In genomic region chr3:88031543-88032148, GRCh38 we compare ENCODE assay signal across 8 cellular contexts. TPM values are rescaled to one million over a fixed set of nuclear protein-coding genes. Genes with fewer than 3 reads are reported as not detected.
DNase-seq lines count a peak whose midpoint lies in the region; ATAC-seq lines count a peak whose summit lies in the region.

No MANE protein-coding gene starts in this region.

- peak overlapping the region; percentile 68 for H3K4me3 Mint-ChIP-seq in activated CD4-positive, alpha-beta T cell treated with anti-CD3 and anti-CD28 coated beads for 36 hours
- peak overlapping the region; percentile 76 for H3K4me3 Mint-ChIP-seq in activated CD4-positive, alpha-beta memory T cell treated with anti-CD3 and anti-CD28 coated beads for 36 hours

- H3K9me3 Mint-ChIP-seq in activated CD4-positive, alpha-beta T cell treated with anti-CD3 and anti-CD28 coated beads for 36 hours (ENCODE audit: low read depth) = no peaks in the 10 kb centered on the region
- no peaks in the 10 kb centered on the region for H3K9me3 Mint-ChIP-seq in activated CD4-positive, alpha-beta memory T cell treated with anti-CD3 and anti-CD28 coated beads for 36 hours

- DNase-seq in activated CD4-positive, alpha-beta T cell treated with anti-CD3 and anti-CD28 coated beads for 36 hours = peak; percentile 29
- no peak for DNase-seq in activated CD4-positive, alpha-beta T cell treated with anti-CD3 and anti-CD28 coated beads for 48 hours
- DNase-seq in Jurkat, Clone E6-1 (ENCODE audit: low read depth, low spot score) = peak; percentile 58
- DNase-seq in activated CD4-positive, alpha-beta memory T cell treated with anti-CD3 and anti-CD28 coated beads for 36 hours = peak; percentile 22
- DNase-seq in germinal center (ENCODE audit: low spot score) (peak; percentile 42), sciatic nerve (ENCODE audit: low spot score) (no peak), OCI-M2 (lab: John Stamatoyannopoulos, UW; ENCODE audit: unreplicated experiment) (no peak)

- peaks cover 32% of the 10 kb centered on the region for H3K4me1 Mint-ChIP-seq in activated CD4-positive, alpha-beta T cell treated with anti-CD3 and anti-CD28 coated beads for 36 hours
- peaks cover 23% of the 10 kb centered on the region for H3K4me1 Mint-ChIP-seq in activated CD4-positive, alpha-beta memory T cell treated with anti-CD3 and anti-CD28 coated beads for 36 hours (ENCODE audit: low read depth)

- peak; percentile 88 for ATAC-seq in activated CD4-positive, alpha-beta T cell treated with anti-CD3 and anti-CD28 coated beads for 36 hours
- ATAC-seq in GM21717 (IDR thresholded peaks at IDR 0.05; ENCODE audit: unreplicated experiment) = peak; percentile 91
- peak; percentile 73 for ATAC-seq in sciatic nerve

- POLR2A ChIA-PET in activated CD4-positive, alpha-beta T cell treated with anti-CD3 and anti-CD28 coated beads for 36 hours (lab: Charles Lee) = interaction anchor here (0.9 kb wide), 1 partner anchor 29 kb away, joined by 3 read pairs; no protein-coding TSS in a partner anchor
- POLR2A ChIA-PET in activated CD4-positive, alpha-beta memory T cell treated with anti-CD3 and anti-CD28 coated beads for 36 hours (lab: Charles Lee) = interaction anchor here (0.7 to 1.2 kb wide), 3 partner anchors 27 to 118 kb away, joined by 3 to 8 read pairs (median 3); partner anchors contain the start of genes C3orf38, CGGBP1 and ZNF654

- peak overlapping the region; percentile 80 for H3K27ac Mint-ChIP-seq in activated CD4-positive, alpha-beta T cell treated with anti-CD3 and anti-CD28 coated beads for 36 hours
- H3K27ac Mint-ChIP-seq in activated CD4-positive, alpha-beta memory T cell treated with anti-CD3 and anti-CD28 coated beads for 36 hours = peak overlapping the region; percentile 84

- CTCF ChIA-PET in activated CD4-positive, alpha-beta T cell treated with anti-CD3 and anti-CD28 coated beads for 36 hours (lab: Charles Lee) = interaction anchor here (1.0 to 2.0 kb wide), 6 partner anchors 18 to 81 kb away, joined by 3 to 6 read pairs (median 3); partner anchors contain the start of gene CGGBP1
- CTCF ChIA-PET in activated CD4-positive, alpha-beta memory T cell treated with anti-CD3 and anti-CD28 coated beads for 36 hours (lab: Charles Lee) = interaction anchor here (0.9 to 2.2 kb wide), 2 partner anchors 31 to 82 kb away, joined by 3 to 13 read pairs; no protein-coding TSS in a partner anchor

- no peaks in the 10 kb centered on the region for H3K36me3 Mint-ChIP-seq in activated CD4-positive, alpha-beta T cell treated with anti-CD3 and anti-CD28 coated beads for 36 hours (ENCODE audit: low read depth)
- H3K36me3 Mint-ChIP-seq in activated CD4-positive, alpha-beta memory T cell treated with anti-CD3 and anti-CD28 coated beads for 36 hours = no peaks in the 10 kb centered on the region

- intact Hi-C loops in activated CD4-positive, alpha-beta T cell treated with anti-CD3 and anti-CD28 coated beads for 36 hours (cut with DNase I, micrococcal nuclease) = loop anchor here (1.0 to 5.0 kb wide), 2 partner anchors 28 to 81 kb away; partner anchors contain the start of genes CGGBP1 (in 1 of the 2) and ZNF654 (in 1 of the 2)
- intact Hi-C loops in activated CD4-positive, alpha-beta memory T cell treated with anti-CD3 and anti-CD28 coated beads for 36 hours (cut with micrococcal nuclease) = loop anchor here (1.0 kb wide), 1 partner anchor 28 kb away; the partner anchor contains the start of genes CGGBP1 and ZNF654
- intact Hi-C loops in sciatic nerve (cut with DNase I) = no loop called here

- no peaks in the 10 kb centered on the region for H3K27me3 Mint-ChIP-seq in activated CD4-positive, alpha-beta T cell treated with anti-CD3 and anti-CD28 coated beads for 36 hours
- no peaks in the 10 kb centered on the region for H3K27me3 Mint-ChIP-seq in activated CD4-positive, alpha-beta memory T cell treated with anti-CD3 and anti-CD28 coated beads for 36 hours

- peak overlapping the region; percentile 53 for H3K4me3 ChIP-seq in Jurkat, Clone E6-1 (ENCODE audit: low read length)

RNA-seq across cellular contexts. Expression of gene CGGBP1, which starts 27.2 kb away (rescaled TPM):
- 10 to 100 TPM; 85.4 to 95.5 TPM for total RNA-seq in activated CD4-positive, alpha-beta T cell treated with anti-CD3 and anti-CD28 coated beads for 36 hours
- polyA plus RNA-seq in Jurkat, Clone E6-1 (2012; ENCODE audit: insufficient read depth, insufficient read length) = 80.8 TPM
- 10 to 100 TPM; 87.7 to 88.9 TPM for total RNA-seq in activated CD4-positive, alpha-beta memory T cell treated with anti-CD3 and anti-CD28 coated beads for 36 hours
- total RNA-seq in sciatic nerve = 69.2 TPM

RNA-seq across cellular contexts. Expression of gene ZNF654, which starts 27.4 kb away (rescaled TPM):
- total RNA-seq in activated CD4-positive, alpha-beta T cell treated with anti-CD3 and anti-CD28 coated beads for 36 hours = 10 to 100 TPM; 21.3 to 28.9 TPM
- polyA plus RNA-seq in Jurkat, Clone E6-1 (2012; ENCODE audit: insufficient read depth, insufficient read length) = 6.9 TPM
- 10 to 100 TPM; 15.6 to 16.7 TPM for total RNA-seq in activated CD4-positive, alpha-beta memory T cell treated with anti-CD3 and anti-CD28 coated beads for 36 hours
- 24.3 TPM for total RNA-seq in sciatic nerve

Comparison
In these comparisons a context has a peak if more than half of its experiments do, and no peak if none do; other contexts are left out.
1. DNase-seq: peak in activated CD4-positive, alpha-beta T cell treated with anti-CD3 and anti-CD28 coated beads for 36 hours (single experiment), Jurkat, Clone E6-1 (single experiment), activated CD4-positive, alpha-beta memory T cell treated with anti-CD3 and anti-CD28 coated beads for 36 hours (single experiment) and germinal center (single experiment); none in activated CD4-positive, alpha-beta T cell treated with anti-CD3 and anti-CD28 coated beads for 48 hours (single experiment), sciatic nerve (single experiment) and OCI-M2 (single experiment).
2. Peak in every context shown above with its lines, with median percentiles within 50 percentile points of each other: ATAC-seq.